In genomic region chr2:96336104-96336775, GRCh38 we compare ENCODE assay signal across 8 cellular contexts. TPM values are rescaled to one million over a fixed set of nuclear protein-coding genes. Genes with fewer than 3 reads are reported as not detected.
DNase-seq lines count a peak whose midpoint lies in the region; ATAC-seq and TF ChIP-seq lines count a peak whose summit lies in the region.

No MANE protein-coding gene starts in this region.

- H3K27me3 ChIP-seq in neural progenitor cell = no peaks in the 10 kb centered on the region

- peaks cover 61% of the 10 kb centered on the region for H3K79me2 ChIP-seq in neural progenitor cell (ENCODE audit: low read depth)

- H3K4me3 Mint-ChIP-seq in chondrocyte (ENCODE audit: unreplicated experiment) = peak overlapping the region; percentile 87
- peak overlapping the region; percentile 90 for H3K4me3 Mint-ChIP-seq in neural progenitor cell

- ATAC-seq in GM18517 (IDR thresholded peaks at IDR 0.05; ENCODE audit: unreplicated experiment) = peak; percentile 4
- no peak for ATAC-seq in GM21367 (IDR thresholded peaks at IDR 0.05; ENCODE audit: unreplicated experiment)

- no peak for TF ChIP-seq RAD21 in Ishikawa (IDR thresholded peaks at IDR 0.05; ENCODE audit: low read depth)

- H3K9ac ChIP-seq in neural progenitor cell = peak overlapping the region; percentile 41

- peak overlapping the region; percentile 88 for H3K4me2 ChIP-seq in neural progenitor cell

- H3K9me3 ChIP-seq in neural progenitor cell (ENCODE audit: low read depth) = no peaks in the 10 kb centered on the region

- H2AFZ ChIP-seq in neural progenitor cell (replicated peaks) = peak overlapping the region; percentile 34

- H3K9me3 Mint-ChIP-seq in chondrocyte (ENCODE audit: low read depth) (no peaks in the 10 kb centered on the region), neural progenitor cell (no peaks in the 10 kb centered on the region)

- no peaks in the 10 kb centered on the region for H3K36me3 Mint-ChIP-seq in chondrocyte (ENCODE audit: low read depth)
- H3K36me3 Mint-ChIP-seq in neural progenitor cell = peaks cover 19% of the 10 kb centered on the region

- H3K27ac Mint-ChIP-seq in chondrocyte (ENCODE audit: unreplicated experiment) = peak overlapping the region; percentile 70
- H3K27ac Mint-ChIP-seq in neural progenitor cell = peak overlapping the region; percentile 55

- no peak for TF ChIP-seq EP300 in Ishikawa (IDR thresholded peaks at IDR 0.05; ENCODE audit: borderline replicate concordance)

- no peaks in the 10 kb centered on the region for H3K27me3 Mint-ChIP-seq in chondrocyte (ENCODE audit: low read depth)
- H3K27me3 Mint-ChIP-seq in neural progenitor cell (ENCODE audit: insufficient read depth, low read depth) = no peaks in the 10 kb centered on the region

- no peak for DNase-seq in chondrocyte (ENCODE audit: low spot score)
- no peak for DNase-seq in neural progenitor cell (ENCODE audit: low spot score)
- DNase-seq in NCI-H2227 treated with DMSO at 0.1 percent for 48 hours (lab: John Stamatoyannopoulos, UW) = no peak
- no peak for DNase-seq in stimulated activated CD4-positive, alpha-beta T cell treated with anti-CD3 and anti-CD28 coated beads, Interleukin-4, amount 100 ng/mL, for 1 hour
- DNase-seq in NCI-H1417 (lab: John Stamatoyannopoulos, UW) = no peak

- peaks cover 9% of the 10 kb centered on the region for H3K4me1 ChIP-seq in neural progenitor cell

- H3K4me1 Mint-ChIP-seq in chondrocyte (ENCODE audit: low read depth) (peaks cover 27% of the 10 kb centered on the region), neural progenitor cell (peaks cover 29% of the 10 kb centered on the region)

- TF ChIP-seq CTCF in chondrocyte (IDR thresholded peaks at IDR 0.05) (no peak), neural progenitor cell (IDR thresholded peaks at IDR 0.05) (no peak)

- peak overlapping the region; percentile 67 for H3K4me3 ChIP-seq in neural progenitor cell

- no peaks in the 10 kb centered on the region for H3F3A ChIP-seq in neural progenitor cell (ENCODE audit: low read depth)

- peaks cover 2% of the 10 kb centered on the region for H4K20me1 ChIP-seq in neural progenitor cell (ENCODE audit: low read depth)

- H3K27ac ChIP-seq in neural progenitor cell = no peak overlapping the region

- H3K36me3 ChIP-seq in neural progenitor cell = no peaks in the 10 kb centered on the region

TF ChIP-seq in Ishikawa, 13 proteins besides CTCF, POLR2A, EP300 and RAD21:
- TF ChIP-seq YY1 (IDR thresholded peaks at IDR 0.05; ENCODE audit: low read depth) (0 out of 2 replicates have a peak, but pooled peaks have one; percentile 27), EGR1 (IDR thresholded peaks at IDR 0.05) (no peak), TEAD4 (IDR thresholded peaks at IDR 0.05) (no peak), TCF12 (IDR thresholded peaks at IDR 0.05; ENCODE audit: low read depth) (no peak), MAX (IDR thresholded peaks at IDR 0.05) (peak; percentile 64; the same call in 1 of the 2 replicates), USF1 (IDR thresholded peaks at IDR 0.05) (no peak)
TF ChIP-seq in Ishikawa: peak in this region for 2.

RNA-seq across cellular contexts. Expression of gene NCAPH, which starts 0.7 kb away (rescaled TPM):
- total RNA-seq in chondrocyte (3.7 to 5.4 TPM (median 5.2 TPM) in 3 replicates), neural progenitor cell (ENCODE audit: low replicate concordance) (61.9 and 71.2 TPM in 2 replicates)

RNA-seq across cellular contexts. Expression of gene ITPRIPL1, which starts 11.1 kb away (rescaled TPM):
- total RNA-seq in chondrocyte = 0.63 to 3.2 TPM (median 2.8 TPM) in 3 replicates
- 4.3 and 4.9 TPM in 2 replicates for total RNA-seq in neural progenitor cell (ENCODE audit: low replicate concordance)

RNA-seq across cellular contexts. Expression of gene SNRNP200, which starts 30.9 kb away (rescaled TPM):
- total RNA-seq in chondrocyte (77.8 to 101 TPM (median 82.6 TPM) in 3 replicates), neural progenitor cell (ENCODE audit: low replicate concordance) (94.3 and 128 TPM in 2 replicates)
